Comparison of ENCODE assay signal across 23 cellular contexts in genomic region chr12:7411343-7411742, GRCh38. TPM values are rescaled to one million over a fixed set of nuclear protein-coding genes. Genes with fewer than 3 reads are reported as not detected.
A peak's percentile ranks its signal among the peaks of the same experiment; 100 is the strongest.
DNase-seq lines count a peak whose midpoint lies in the region; ATAC-seq and TF ChIP-seq lines count a peak whose summit lies in the region.
"Had no signal": no experiment of that assay in that cellular context is flagged by ENCODE, and none has a peak within 500 bp of the region (broad histone marks: within the 10 kb centered on the region; RNA-seq: fewer than 3 reads in every experiment).

No MANE protein-coding gene starts in this region.

- H3K9me3 Mint-ChIP-seq in GM23338, result no peaks in the 10 kb centered on the region
- H3K9me3 Mint-ChIP-seq: immature natural killer cell, nephron had no signal

- H3K4me1 Mint-ChIP-seq in GM23338, result peaks cover 15% of the 10 kb centered on the region
- H3K4me1 Mint-ChIP-seq: CD4-positive, CD25-positive, alpha-beta regulatory T cell; immature natural killer cell; nephron had no signal

- H3K9me2 ChIP-seq in GM23338 (ENCODE audit: insufficient read depth), result no peaks in the 10 kb centered on the region

- H3K27ac Mint-ChIP-seq in GM23338, result peak overlapping the region; percentile 78; the same call in 1 of the 2 replicates
- H3K27ac Mint-ChIP-seq: CD4-positive, CD25-positive, alpha-beta regulatory T cell; immature natural killer cell; nephron; progenitor cell of endocrine pancreas had no signal

- H3K4me2 ChIP-seq in GM23338, result peak overlapping the region; percentile 36; the same call in 1 of the 2 replicates

- DNase-seq in GM23338 (ENCODE audit: low spot score) (peak; percentile 19), NCI-H2171 (lab: John Stamatoyannopoulos, UW) (peak; percentile 41), SKM-1 treated with dmso at 0.1 percent for 144 hours (lab: John Stamatoyannopoulos, UW; ENCODE audit: unreplicated experiment) (peak; percentile 37), cerebellar nuclear complex (lab: John Stamatoyannopoulos, UW) (no peak), NCI-H128 (lab: John Stamatoyannopoulos, UW; ENCODE audit: unreplicated experiment) (no peak)
- DNase-seq: activated CD4-positive, alpha-beta T cell treated with anti-CD3 and anti-CD28 coated beads, Interleukin-2, amount 50 U/mL, for 4 hours; activated naive CD4-positive, alpha-beta T cell; amniotic stem cell; CD4-positive, CD25-positive, alpha-beta regulatory T cell; dermis blood vessel endothelial cell; head of caudate nucleus; immature natural killer cell; left ventricle myocardium superior; NCI-H1694; NCI-H2227 treated with DMSO at 0.1 percent for 48 hours; NCI-H82; testis had no signal

- H3K27ac ChIP-seq in GM23338 (ENCODE audit: low read depth), result no peak overlapping the region
- no peak overlapping the region for H3K27ac ChIP-seq in iPS-20b (ENCODE audit: low read length)
- H3K27ac ChIP-seq: RWPE1, testis had no signal

- no peaks in the 10 kb centered on the region for H4K20me1 ChIP-seq in GM23338 (replicated peaks; ENCODE audit: insufficient read depth)

- H3K4me3 Mint-ChIP-seq in GM23338, result no peak overlapping the region
- H3K4me3 Mint-ChIP-seq: CD4-positive, CD25-positive, alpha-beta regulatory T cell; immature natural killer cell; nephron had no signal

- TF ChIP-seq CTCF in GM23338 (conservative IDR thresholded peaks at IDR 0.05; ENCODE audit: low read depth in 2 of 2), result no peak

- no peaks in the 10 kb centered on the region for H3F3A ChIP-seq in GM23338 (replicated peaks; ENCODE audit: low read depth)

- H3K4me3 ChIP-seq in GM23338 (no peak overlapping the region), iPS-20b (ENCODE audit: low read length) (peak overlapping the region; percentile 45; the same call in 1 of the 2 replicates)
- H3K4me3 ChIP-seq: testis had no signal

- H2AFZ ChIP-seq in GM23338, result peak overlapping the region; percentile 35; the same call in 1 of the 2 replicates

- H3K27me3 Mint-ChIP-seq in GM23338 (ENCODE audit: insufficient read depth, low read depth, poor library complexity), result no peaks in the 10 kb centered on the region
- H3K27me3 Mint-ChIP-seq: progenitor cell of endocrine pancreas had no signal

- no peaks in the 10 kb centered on the region for H3K36me3 Mint-ChIP-seq in GM23338 (ENCODE audit: low read depth)
- H3K36me3 Mint-ChIP-seq: CD4-positive, CD25-positive, alpha-beta regulatory T cell; immature natural killer cell had no signal

- no peak overlapping the region for H3K9ac ChIP-seq in iPS-20b (ENCODE audit: low read depth, low read length)

- 0 out of 2 replicates have a peak, but pooled peaks cover 6% of the 10 kb centered on the region for H3K4me1 ChIP-seq in GM23338 (ENCODE audit: insufficient read depth)
- peaks cover 11% of the 10 kb centered on the region; the same call in 1 of the 2 replicates for H3K4me1 ChIP-seq in iPS-20b (ENCODE audit: insufficient read depth, low read length)
- H3K4me1 ChIP-seq: testis had no signal

- H3K27me3 ChIP-seq in GM23338 (ENCODE audit: insufficient read depth) (no peaks in the 10 kb centered on the region), iPS-20b (ENCODE audit: insufficient read depth, low read length) (no peaks in the 10 kb centered on the region)
- H3K27me3 ChIP-seq: testis had no signal

- peak; percentile 80 for ATAC-seq in GM23338
- ATAC-seq in HG02981 (IDR thresholded peaks at IDR 0.05; ENCODE audit: unreplicated experiment), result no peak
- no peak for ATAC-seq in GM18519 (IDR thresholded peaks at IDR 0.05; ENCODE audit: low FRiP score, unreplicated experiment)
- ATAC-seq: left ventricle myocardium superior had no signal

- H3K9me3 ChIP-seq in iPS-20b (ENCODE audit: insufficient read depth, low read depth, low read length), result no peaks in the 10 kb centered on the region
- H3K9me3 ChIP-seq: testis had no signal

- no peaks in the 10 kb centered on the region for H3K36me3 ChIP-seq in GM23338 (ENCODE audit: insufficient read depth)
- H3K36me3 ChIP-seq in iPS-20b (ENCODE audit: insufficient read depth, low read depth, low read length), result no peaks in the 10 kb centered on the region

- no peaks in the 10 kb centered on the region for H3K79me2 ChIP-seq in GM23338 (replicated peaks; ENCODE audit: insufficient read depth)

TF ChIP-seq in GM23338, 12 proteins besides CTCF, POLR2A, EP300 and RAD21:
- no peak for TF ChIP-seq ZNF114 (CRISPR knock-in tag; IDR thresholded peaks at IDR 0.05)
- TF ChIP-seq POLR2AphosphoS5 (IDR thresholded peaks at IDR 0.05; ENCODE audit: low read depth), result no peak
- TF ChIP-seq EZH2 (IDR thresholded peaks at IDR 0.05; ENCODE audit: low read depth, unreplicated experiment), result no peak
- TF ChIP-seq EZH2phosphoT487 (IDR thresholded peaks at IDR 0.05; ENCODE audit: unreplicated experiment), result no peak
- TF ChIP-seq ZNF462 (CRISPR knock-in tag; IDR thresholded peaks at IDR 0.05), result no peak
- TF ChIP-seq NANOG (IDR thresholded peaks at IDR 0.05; ENCODE audit: borderline replicate concordance), result no peak
TF ChIP-seq in GM23338: peak in this region for 0.

RNA-seq across cellular contexts. Expression of gene CD163L1, which starts 32.6 kb away (rescaled TPM):
- 0.14 and 1.6 TPM in 2 replicates for total RNA-seq in GM23338 (2014; rRNA removed; shearing (Covaris generic))
- polyA plus RNA-seq in GM23338 (2016; fragmentation: Nextera tagmentation; extraction: Ambion mirVana), result 0.36 TPM in 1 of 2 replicates, not detected in the other
- total RNA-seq: CD4-positive, CD25-positive, alpha-beta regulatory T cell had no signal
- polyA plus RNA-seq: CD4-positive, CD25-positive, alpha-beta regulatory T cell; immature natural killer cell had no signal

Comparison
In these comparisons a context has a peak if more than half of its experiments do, and no peak if none do; other contexts are left out.
1. DNase-seq: peak in GM23338 (single experiment), NCI-H2171 (single experiment) and SKM-1 treated with dmso at 0.1 percent for 144 hours (single experiment); none in cerebellar nuclear complex (0 of 2) and NCI-H128 (single experiment).